ENCODE assay signal across 21 cellular contexts in genomic region chr16:11903906-11904305, GRCh38.
"Had no signal": no experiment of that assay in that cellular context is flagged by ENCODE, and none has a peak within 500 bp of the region (broad histone marks: within the 10 kb centered on the region; RNA-seq: fewer than 3 reads in every experiment).

No MANE protein-coding gene starts in this region.

- H3K9me3 Mint-ChIP-seq: memory B cell, natural killer cell, type B pancreatic cell had no signal

- H3K27me3 Mint-ChIP-seq: memory B cell, type B pancreatic cell had no signal

- H3K27ac ChIP-seq: dorsolateral prefrontal cortex, gastrocnemius medialis, lower lobe of right lung, pancreas, stomach, thyroid gland had no signal

- H3K9me3 ChIP-seq: gastrocnemius medialis, lower lobe of right lung, pancreas, stomach, thyroid gland had no signal

- H3K36me3 ChIP-seq: gastrocnemius medialis, pancreas, thyroid gland had no signal

- H3K36me3 Mint-ChIP-seq: natural killer cell had no signal

- H3K4me2 ChIP-seq: smooth muscle cell had no signal

- H3K27ac Mint-ChIP-seq: memory B cell, natural killer cell, type B pancreatic cell had no signal

- H3K4me3 ChIP-seq: dorsolateral prefrontal cortex, gastrocnemius medialis, lower lobe of right lung, pancreas, smooth muscle cell, stomach, thyroid gland had no signal

- DNase-seq: dorsolateral prefrontal cortex; effector CD4-positive, alpha-beta T cell; foreskin fibroblast; gastrocnemius medialis; head of caudate nucleus; left ventricle myocardium superior; lower lobe of right lung; natural killer cell; occipital lobe; pancreas; stimulated activated CD4-positive, alpha-beta T cell treated with anti-CD3 and anti-CD28 coated beads, Interleukin-12 subunit alpha, Interleukin-12 subunit beta, amount 100 ng/mL, for 4 hours; stimulated activated CD4-positive, alpha-beta T cell treated with anti-CD3 and anti-CD28 coated beads, Interleukin-1b, Interleukin-23, amount 100 ng/mL, for 48 hours; stimulated activated CD4-positive, alpha-beta T cell treated with anti-CD3 and anti-CD28 coated beads, Interleukin-4, amount 100 ng/mL, for 1 hour; stimulated activated CD8-positive, alpha-beta memory T cell treated with anti-CD3 and anti-CD28 coated beads, Interleukin-4, amount 100 ng/mL, for 48 hours; stimulated activated naive CD4-positive, alpha-beta T cell treated with Interleukin-2 at 50 U/mL for 16 hours; stomach; thyroid gland had no signal

- H3K4me3 Mint-ChIP-seq: memory B cell, natural killer cell, type B pancreatic cell had no signal

- ATAC-seq: gastrocnemius medialis, left ventricle myocardium superior, lower lobe of right lung, natural killer cell, pancreas, sciatic nerve had no signal

- H3K27me3 ChIP-seq: dorsolateral prefrontal cortex, gastrocnemius medialis, pancreas, stomach, thyroid gland had no signal
